ENCODE assay signal across 10 cellular contexts in the genomic region with DNA sequence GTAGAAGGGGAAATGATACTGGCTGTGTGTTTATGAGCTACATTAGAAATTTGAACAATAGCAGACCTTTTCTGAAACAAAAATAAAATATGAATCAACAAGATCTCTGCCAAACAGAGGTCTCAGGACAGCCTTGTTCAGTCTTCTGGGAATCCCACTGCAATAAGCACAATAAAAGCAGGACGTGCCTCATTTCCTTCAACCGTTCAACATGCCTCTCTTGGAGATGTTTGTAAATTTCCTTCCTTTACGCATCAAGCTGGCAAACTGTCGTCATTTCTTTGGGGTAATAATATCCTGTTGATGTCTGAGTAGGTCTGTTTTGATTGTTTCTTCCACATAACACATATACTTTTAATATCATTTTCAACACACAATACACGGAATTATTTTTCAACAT.
DNase-seq lines count a peak whose midpoint lies in the region; ATAC-seq and TF ChIP-seq lines count a peak whose summit lies in the region.
"Had no signal": no experiment of that assay in that cellular context is flagged by ENCODE, and none has a peak within 500 bp of the region (broad histone marks: within the 10 kb centered on the region; RNA-seq: fewer than 3 reads in every experiment).

No MANE protein-coding gene starts in this region.

- peak overlapping the region; percentile 80 for H3K27ac ChIP-seq in lower lobe of right lung
- H3K27ac ChIP-seq in uterus = peak overlapping the region; percentile 58 to 84
- H3K27ac ChIP-seq: VCaP had no signal

- no peak for DNase-seq in activated naive CD8-positive, alpha-beta T cell treated with anti-CD3 and anti-CD28 coated beads, Interleukin-2, amount 50 U/mL, for 24 hours
- no peak for DNase-seq in activated naive CD8-positive, alpha-beta T cell treated with anti-CD3 and anti-CD28 coated beads for 36 hours
- DNase-seq in cardiac fibroblast (ENCODE audit: low read depth in 2 of 2) (peak; percentile 97 to 99), lower lobe of right lung (no peak), uterus (peak in 1 of 2 donors; percentile 42), BE2C (no peak), midbrain (lab: John Stamatoyannopoulos, UW) (no peak)

- intact Hi-C loops in lower lobe of right lung (cut with DNase I) = no loop called here
- intact Hi-C loops in uterus (cut with DNase I; ENCODE audit: low total_unique reads) = no loop called here

- no peaks in the 10 kb centered on the region for H3K9me3 ChIP-seq in lower lobe of right lung
- no peaks in the 10 kb centered on the region for H3K9me3 ChIP-seq in uterus
- no peaks in the 10 kb centered on the region for H3K9me3 ChIP-seq in BE2C

- H3K36me3 Mint-ChIP-seq in activated naive CD8-positive, alpha-beta T cell treated with anti-CD3 and anti-CD28 coated beads, Interleukin-2, amount 50 U/mL, for 24 hours (ENCODE audit: low read depth) = no peaks in the 10 kb centered on the region
- no peaks in the 10 kb centered on the region for H3K36me3 Mint-ChIP-seq in activated naive CD8-positive, alpha-beta T cell treated with anti-CD3 and anti-CD28 coated beads for 36 hours
- H3K36me3 Mint-ChIP-seq: naive thymus-derived CD8-positive, alpha-beta T cell had no signal

- H3K27me3 ChIP-seq in lower lobe of right lung (ENCODE audit: low read depth) = no peaks in the 10 kb centered on the region
- no peaks in the 10 kb centered on the region for H3K27me3 ChIP-seq in uterus
- H3K27me3 ChIP-seq in BE2C = no peaks in the 10 kb centered on the region

- no peak for TF ChIP-seq POLR2A in uterus (IDR thresholded peaks at IDR 0.05)

- H3K27me3 Mint-ChIP-seq in activated naive CD8-positive, alpha-beta T cell treated with anti-CD3 and anti-CD28 coated beads, Interleukin-2, amount 50 U/mL, for 24 hours = no peaks in the 10 kb centered on the region
- no peaks in the 10 kb centered on the region for H3K27me3 Mint-ChIP-seq in activated naive CD8-positive, alpha-beta T cell treated with anti-CD3 and anti-CD28 coated beads for 36 hours

- H3K4me1 Mint-ChIP-seq in activated naive CD8-positive, alpha-beta T cell treated with anti-CD3 and anti-CD28 coated beads, Interleukin-2, amount 50 U/mL, for 24 hours = peaks cover 15% of the 10 kb centered on the region
- H3K4me1 Mint-ChIP-seq in activated naive CD8-positive, alpha-beta T cell treated with anti-CD3 and anti-CD28 coated beads for 36 hours = peaks cover 5% of the 10 kb centered on the region

- H3K4me1 ChIP-seq in lower lobe of right lung = peaks cover 8% of the 10 kb centered on the region
- no peaks in the 10 kb centered on the region for H3K4me1 ChIP-seq in uterus
- peaks cover 9% of the 10 kb centered on the region for H3K4me1 ChIP-seq in BE2C

- H3K27ac Mint-ChIP-seq in activated naive CD8-positive, alpha-beta T cell treated with anti-CD3 and anti-CD28 coated beads, Interleukin-2, amount 50 U/mL, for 24 hours = no peak overlapping the region
- H3K27ac Mint-ChIP-seq in activated naive CD8-positive, alpha-beta T cell treated with anti-CD3 and anti-CD28 coated beads for 36 hours = no peak overlapping the region

- H3K4me3 ChIP-seq in cardiac fibroblast (replicated peaks in 1 of 2; ENCODE audit: low read depth in 2 of 2, low read length in 2 of 2) (peak overlapping the region in 1 of 2 donors; percentile 11), lower lobe of right lung (peak overlapping the region; percentile 37), uterus (no peak overlapping the region), BE2C (ENCODE audit: low read depth, low read length) (no peak overlapping the region)

- H3K9me3 Mint-ChIP-seq in activated naive CD8-positive, alpha-beta T cell treated with anti-CD3 and anti-CD28 coated beads, Interleukin-2, amount 50 U/mL, for 24 hours = no peaks in the 10 kb centered on the region
- no peaks in the 10 kb centered on the region for H3K9me3 Mint-ChIP-seq in activated naive CD8-positive, alpha-beta T cell treated with anti-CD3 and anti-CD28 coated beads for 36 hours
- H3K9me3 Mint-ChIP-seq: naive thymus-derived CD8-positive, alpha-beta T cell had no signal

- H3K36me3 ChIP-seq in lower lobe of right lung = no peaks in the 10 kb centered on the region
- H3K36me3 ChIP-seq in uterus = no peaks in the 10 kb centered on the region
- no peaks in the 10 kb centered on the region for H3K36me3 ChIP-seq in BE2C

- peak overlapping the region; percentile 25 for H3K4me3 Mint-ChIP-seq in activated naive CD8-positive, alpha-beta T cell treated with anti-CD3 and anti-CD28 coated beads, Interleukin-2, amount 50 U/mL, for 24 hours
- no peak overlapping the region for H3K4me3 Mint-ChIP-seq in activated naive CD8-positive, alpha-beta T cell treated with anti-CD3 and anti-CD28 coated beads for 36 hours

- ATAC-seq in activated naive CD8-positive, alpha-beta T cell treated with anti-CD3 and anti-CD28 coated beads, Interleukin-2, amount 50 U/mL, for 24 hours = no peak
- ATAC-seq in lower lobe of right lung (peak; percentile 67 to 79), HG03159 (IDR thresholded peaks at IDR 0.05; ENCODE audit: unreplicated experiment) (no peak)
- ATAC-seq: naive thymus-derived CD8-positive, alpha-beta T cell had no signal

- TF ChIP-seq CTCF in cardiac fibroblast (IDR thresholded peaks at IDR 0.05; ENCODE audit: low read depth, low read length) = no peak
- TF ChIP-seq CTCF in lower lobe of right lung (IDR thresholded peaks at IDR 0.05) = no peak
- TF ChIP-seq CTCF in uterus (IDR thresholded peaks at IDR 0.05) = no peak
- no peak for TF ChIP-seq CTCF in BE2C (IDR thresholded peaks at IDR 0.05; ENCODE audit: low read depth, low read length)

Comparison
In these comparisons a context has a peak if more than half of its experiments do, and no peak if none do; other contexts are left out.
1. ATAC-seq: peak in lower lobe of right lung (2 of 2); none in activated naive CD8-positive, alpha-beta T cell treated with anti-CD3 and anti-CD28 coated beads, Interleukin-2, amount 50 U/mL, for 24 hours (single experiment) and HG03159 (single experiment).
2. DNase-seq: peak in cardiac fibroblast (2 of 2); none in activated naive CD8-positive, alpha-beta T cell treated with anti-CD3 and anti-CD28 coated beads, Interleukin-2, amount 50 U/mL, for 24 hours (single experiment), activated naive CD8-positive, alpha-beta T cell treated with anti-CD3 and anti-CD28 coated beads for 36 hours (single experiment), lower lobe of right lung (single experiment), BE2C (single experiment) and midbrain (single experiment).